ENCODE assay signal across 21 cellular contexts in genomic region chr3:123640311-123641083, GRCh38. TPM values are rescaled to one million over a fixed set of nuclear protein-coding genes. Genes with fewer than 3 reads are reported as not detected.
A peak's percentile ranks its signal among the peaks of the same experiment; 100 is the strongest.
DNase-seq lines count a peak whose midpoint lies in the region; ATAC-seq and TF ChIP-seq lines count a peak whose summit lies in the region.
"Had no signal": no experiment of that assay in that cellular context is flagged by ENCODE, and none has a peak within 500 bp of the region (broad histone marks: within the 10 kb centered on the region; RNA-seq: fewer than 3 reads in every experiment).

No MANE protein-coding gene starts in this region.

- no peak for TF ChIP-seq POLR2A in stomach (IDR thresholded peaks at IDR 0.05)

- TF ChIP-seq EP300 in stomach (IDR thresholded peaks at IDR 0.05), result no peak

- BruUV-seq in mammary epithelial cell (replicated peaks; lab: Mats Ljungman, UMichigan), result no TSS peak

- peaks cover 80% of the 10 kb centered on the region for H3K4me1 Mint-ChIP-seq in chondrocyte (ENCODE audit: low read depth)
- H3K4me1 Mint-ChIP-seq: activated CD4-positive, alpha-beta T cell treated with anti-CD3 and anti-CD28 coated beads, Interleukin-2, amount 10 ng/mL, durations not matched to agents 24 days and 14 days; CD8-positive, alpha-beta memory T cell; IgD-negative memory B cell had no signal

- H3K4me1 ChIP-seq in muscle layer of colon (ENCODE audit: insufficient read depth, low read length) (peaks cover 99% of the 10 kb centered on the region), stomach (peaks cover 0 to 51% (median 20%) of the 10 kb centered on the region in 4 donors), mammary epithelial cell (ENCODE audit: insufficient read depth, low read length) (peaks cover 19% of the 10 kb centered on the region), mucosa of descending colon (ENCODE audit: low read depth) (no peaks in the 10 kb centered on the region)

- H3K36me3 ChIP-seq in muscle layer of colon (ENCODE audit: insufficient read depth, low read length) (peaks cover 59% of the 10 kb centered on the region), stomach (peaks cover 11 to 63% (median 26%) of the 10 kb centered on the region in 4 donors), mammary epithelial cell (ENCODE audit: insufficient read depth, low read length) (peaks cover 13% of the 10 kb centered on the region), mucosa of descending colon (ENCODE audit: low read depth) (no peaks in the 10 kb centered on the region)

- peaks cover 41% of the 10 kb centered on the region for H3K36me3 Mint-ChIP-seq in chondrocyte (ENCODE audit: low read depth)

- intact Hi-C loops in stomach (cut with DNase I; ENCODE audit: low total_unique reads) (no loop called here), mammary epithelial cell (cut with micrococcal nuclease) (no loop called here), mucosa of descending colon (cut with DNase I, micrococcal nuclease) (loop anchor here in 1 of 2 donors (5.0 kb wide), 1 partner anchor 82 kb away; no protein-coding TSS in a partner anchor)

- peak overlapping the region; percentile 29 for H3K9ac ChIP-seq in muscle layer of colon (ENCODE audit: low read length)
- no peak overlapping the region for H3K9ac ChIP-seq in mammary epithelial cell (ENCODE audit: insufficient read depth, low read length)

- no peak overlapping the region for H3K4me2 ChIP-seq in mammary epithelial cell (ENCODE audit: insufficient read depth, low read depth, low read length)

- no peaks in the 10 kb centered on the region for H4K20me1 ChIP-seq in mammary epithelial cell (ENCODE audit: insufficient read depth, low read length)

- in situ Hi-C loops in mammary epithelial cell (cut with MboI; ENCODE audit: low sequenced_read_pairs in 2 of 2), result no loop called here

- H3K27ac ChIP-seq in muscle layer of colon (ENCODE audit: low read depth, low read length) (peak overlapping the region; percentile 71), stomach (peak overlapping the region in 3 of 5 donors; percentile 55 to 82 (median 77)), mammary epithelial cell (ENCODE audit: insufficient read depth, low read depth, low read length) (no peak overlapping the region)
- H3K27ac ChIP-seq: foreskin keratinocyte, RWPE1 had no signal

- CTCF ChIA-PET in mammary epithelial cell (lab: Charles Lee; ENCODE audit: low non-redundant PET), result no interaction called here

- no peaks in the 10 kb centered on the region for H3K27me3 ChIP-seq in muscle layer of colon (ENCODE audit: control insufficient read depth in 1 of 2, insufficient read depth in 2 of 2, low read length in 2 of 2)
- H3K27me3 ChIP-seq in stomach, result no peaks in the 10 kb centered on the region
- H3K27me3 ChIP-seq in mammary epithelial cell (ENCODE audit: insufficient read depth, low read length), result no peaks in the 10 kb centered on the region
- H3K27me3 ChIP-seq: foreskin keratinocyte had no signal

- no peaks in the 10 kb centered on the region for H3K9me3 Mint-ChIP-seq in chondrocyte (ENCODE audit: low read depth)
- H3K9me3 Mint-ChIP-seq: activated CD4-positive, alpha-beta T cell treated with anti-CD3 and anti-CD28 coated beads, Interleukin-2, amount 10 ng/mL, durations not matched to agents 24 days and 14 days; CD8-positive, alpha-beta memory T cell; IgD-negative memory B cell had no signal

- H3K9me3 ChIP-seq in muscle layer of colon (ENCODE audit: low read length) (no peaks in the 10 kb centered on the region), stomach (no peaks in the 10 kb centered on the region), mammary epithelial cell (replicated peaks; ENCODE audit: insufficient read depth, low read length) (no peaks in the 10 kb centered on the region), mucosa of descending colon (no peaks in the 10 kb centered on the region)

- dilution Hi-C loops in mammary epithelial cell (cut with HindIII; ENCODE audit: low sequenced_read_pairs), result no loop called here

- peak overlapping the region; percentile 87 for H3K27ac Mint-ChIP-seq in chondrocyte (ENCODE audit: unreplicated experiment)
- H3K27ac Mint-ChIP-seq: activated CD4-positive, alpha-beta T cell treated with anti-CD3 and anti-CD28 coated beads, Interleukin-2, amount 10 ng/mL, durations not matched to agents 24 days and 14 days had no signal

- no peak overlapping the region for H3K4me3 Mint-ChIP-seq in chondrocyte (ENCODE audit: unreplicated experiment)
- H3K4me3 Mint-ChIP-seq: activated CD4-positive, alpha-beta T cell treated with anti-CD3 and anti-CD28 coated beads, Interleukin-2, amount 10 ng/mL, durations not matched to agents 24 days and 14 days; CD8-positive, alpha-beta memory T cell; IgD-negative memory B cell had no signal

- H3K4me3 ChIP-seq in muscle layer of colon (ENCODE audit: low read depth in 1 of 2, low read length in 2 of 2), result no peak overlapping the region
- no peak overlapping the region for H3K4me3 ChIP-seq in stomach
- H3K4me3 ChIP-seq in mammary epithelial cell (replicated peaks in 1 of 3; ENCODE audit: insufficient read depth in 1 of 3, low read depth in 2 of 3, low read length in 3 of 3), result no peak overlapping the region
- no peak overlapping the region for H3K4me3 ChIP-seq in mucosa of descending colon

- no peak for ATAC-seq in mucosa of descending colon
- ATAC-seq: foreskin keratinocyte, left cardiac atrium had no signal

- TF ChIP-seq CTCF in chondrocyte (IDR thresholded peaks at IDR 0.05), result no peak
- TF ChIP-seq CTCF in stomach (IDR thresholded peaks at IDR 0.05), result no peak
- no peak for TF ChIP-seq CTCF in mammary epithelial cell (conservative IDR thresholded peaks at IDR 0.05 in 1 of 2, IDR thresholded peaks at IDR 0.05 in 1 of 2; ENCODE audit: extremely low read depth in 1 of 2, insufficient read depth in 1 of 2, low read depth in 1 of 2, low read length in 2 of 2)
- no peak for TF ChIP-seq CTCF in mucosa of descending colon (IDR thresholded peaks at IDR 0.05)

- no peaks in the 10 kb centered on the region for H3K27me3 Mint-ChIP-seq in chondrocyte (ENCODE audit: low read depth)

- WGBS in stomach, 5 donors, result 84 to 94% (median 90%) methylated on average over 17 of the region's 17 CpGs
- WGBS in mammary epithelial cell (ENCODE audit: low coverage, missing lambda C conversion rate), result 88% methylated on average over 15 of the region's 17 CpGs

- no peaks in the 10 kb centered on the region for H3K79me2 ChIP-seq in mammary epithelial cell (ENCODE audit: insufficient read depth, low read length)

- no peak overlapping the region for H2AFZ ChIP-seq in mammary epithelial cell (ENCODE audit: low read depth, low read length)

- DNase-seq in EL (peak; percentile 48), chondrocyte (ENCODE audit: low spot score) (no peak), stomach (no peak), GM03348 (ENCODE audit: low spot score) (no peak), mammary epithelial cell (no peak), NOMO-1 treated with DMSO at 0.1 percent for 48 hours (lab: John Stamatoyannopoulos, UW; ENCODE audit: unreplicated experiment) (no peak), mucosa of descending colon (no peak)
- DNase-seq: activated CD4-positive, alpha-beta T cell treated with anti-CD3 and anti-CD28 coated beads, Interleukin-2, amount 10 ng/mL, durations not matched to agents 24 days and 14 days; activated CD8-positive, alpha-beta memory T cell treated with anti-CD3 and anti-CD28 coated beads, Interleukin-2, amount 50 U/mL, for 48 hours; aorta; CD8-positive, alpha-beta memory T cell; DND-41; foreskin keratinocyte; left cardiac atrium; MM.1S; NCI-H1694 treated with DMSO at 0.1 percent for 48 hours; NK-92 treated with Interleukin-12 subunit alpha and Interleukin-12 subunit beta, amount 100 ng/mL, for 24 hours; stimulated activated CD8-positive, alpha-beta memory T cell treated with anti-CD3 and anti-CD28 coated beads, Interleukin-4, amount 100 ng/mL, for 48 hours had no signal

RNA-seq across cellular contexts. Expression of gene HACD2, which starts 55.6 kb away (rescaled TPM):
- 78.4 to 106 TPM (median 79.0 TPM) in 3 replicates for total RNA-seq in chondrocyte
- 10 to 100 TPM in 4 of 5 donors, 1 to 10 TPM in 1; 6.7 to 36.0 (median 22.8) TPM for total RNA-seq in stomach
- polyA plus RNA-seq in stomach, result 10 to 100 TPM in 1 of 3 donors, 1 to 10 TPM in 2; 5.3 to 10.1 (median 7.2) TPM
- 100 to 1,000 TPM in 1 of 2 donors, 10 to 100 TPM in 1; 98.5 to 199 TPM for total RNA-seq in mammary epithelial cell
- 74.9 TPM for polyA plus RNA-seq in mammary epithelial cell
- 48.9 TPM for polyA minus RNA-seq in mammary epithelial cell
- 10 to 100 TPM; 40.9 to 65.0 (median 52.7) TPM for total RNA-seq in mucosa of descending colon
